In the genomic region with DNA sequence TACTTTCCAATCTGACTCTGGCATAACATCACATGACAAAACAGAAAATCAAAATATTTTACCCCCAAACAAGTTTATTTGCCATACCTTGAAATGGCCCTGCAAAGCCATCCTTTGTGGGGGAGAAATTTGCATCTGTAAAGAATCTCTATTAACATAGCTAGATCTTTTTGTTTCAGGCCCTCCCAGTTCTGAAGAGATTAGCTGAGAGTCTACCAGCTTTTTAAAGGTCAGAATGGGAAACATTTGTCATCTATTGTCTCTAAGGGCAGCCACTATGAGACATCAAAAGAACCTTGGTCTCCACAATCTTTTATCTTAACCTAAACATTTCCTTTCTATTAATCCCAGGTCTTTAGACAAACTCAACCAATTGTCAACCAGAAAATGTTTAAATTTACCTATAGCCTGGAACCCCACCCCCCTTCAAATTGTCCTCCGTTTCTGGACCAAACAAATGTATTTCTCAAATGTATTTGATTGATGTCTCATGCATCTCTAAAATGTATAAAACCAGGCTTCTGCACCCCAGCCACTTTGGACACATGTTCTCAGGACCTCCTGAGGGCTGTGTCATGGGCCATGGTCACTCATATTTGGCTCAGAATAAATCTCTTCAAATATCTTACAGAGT, we compare ENCODE assay signal across 8 cellular contexts. TPM values are rescaled to one million over a fixed set of nuclear protein-coding genes. Genes with fewer than 3 reads are reported as not detected.
DNase-seq lines count a peak whose midpoint lies in the region; ATAC-seq and TF ChIP-seq lines count a peak whose summit lies in the region.
"Not testable (repeated sequence)": the region's sequence is repeated elsewhere in the genome, so short reads cannot be mapped to it uniquely, and the experiment has no call there.
"Had no signal": no experiment of that assay in that cellular context is flagged by ENCODE, and none has a peak within 500 bp of the region (broad histone marks: within the 10 kb centered on the region; RNA-seq: fewer than 3 reads in every experiment).

No MANE protein-coding gene starts in this region.

- ATAC-seq in activated CD8-positive, alpha-beta T cell treated with anti-CD3 and anti-CD28 coated beads for 36 hours = peak; percentile 40

- not testable (repeated sequence) for H2BK5ac ChIP-seq in H9 (ENCODE audit: insufficient read length, low read length)
- H2BK5ac ChIP-seq in mesendoderm (ENCODE audit: low read length) = peak overlapping the region; percentile 100

- H3K9me3 ChIP-seq in H9 (ENCODE audit: control insufficient read depth, low read depth, low read length); Karpas-422 (ENCODE audit: low read length): not testable (repeated sequence)

- not testable (repeated sequence) for H3K23me2 ChIP-seq in H9 (ENCODE audit: insufficient read length, low read depth, low read length, poor library complexity, severe bottlenecking)

- not testable (repeated sequence) for H3K4ac ChIP-seq in H9 (ENCODE audit: low read depth, low read length)
- H3K4ac ChIP-seq in mesendoderm (ENCODE audit: low read depth, low read length) = peak overlapping the region; percentile 99

- H3K79me2 ChIP-seq in H9 (ENCODE audit: insufficient read depth, low read length); Karpas-422 (ENCODE audit: low read length); mesendoderm (ENCODE audit: control insufficient read depth, insufficient read depth, low read length): not testable (repeated sequence)

- peak overlapping the region; percentile 96 to 99 (median 97) for H3K27ac Mint-ChIP-seq in H9
- H3K27ac Mint-ChIP-seq in activated CD8-positive, alpha-beta T cell treated with anti-CD3 and anti-CD28 coated beads for 36 hours = not testable (repeated sequence)
- peak overlapping the region; percentile 89 for H3K27ac Mint-ChIP-seq in dendritic cell treated with granulocyte-macrophage colony-stimulating factor and Interleukin-4, amounts not matched to agents 40 ng/mL and 50 ng/mL, for 4 days

- not testable (repeated sequence) for H3K9me3 Mint-ChIP-seq in H9; activated CD8-positive, alpha-beta T cell treated with anti-CD3 and anti-CD28 coated beads for 36 hours; dendritic cell treated with granulocyte-macrophage colony-stimulating factor and Interleukin-4, amounts not matched to agents 40 ng/mL and 50 ng/mL, for 4 days

- not testable (repeated sequence) for H3K27me3 ChIP-seq in H9 (ENCODE audit: insufficient read depth, low read length); Karpas-422 (ENCODE audit: low read length); mesendoderm (ENCODE audit: insufficient read depth, low read length, poor library complexity)

- not testable (repeated sequence) for TF ChIP-seq CTCF in H9 (conservative IDR thresholded peaks at IDR 0.05); activated CD8-positive, alpha-beta T cell treated with anti-CD3 and anti-CD28 coated beads for 36 hours (IDR thresholded peaks at IDR 0.05)

- not testable (repeated sequence) for H3K14ac ChIP-seq in H9 (ENCODE audit: insufficient read depth, low read length)

- not testable (repeated sequence) for H3K4me2 ChIP-seq in H9 (ENCODE audit: insufficient read depth, insufficient read length, low read length); mesendoderm (ENCODE audit: low read length)
- peak overlapping the region; percentile 68 for H3K4me2 ChIP-seq in Karpas-422 (ENCODE audit: low read depth, low read length, poor library complexity, severe bottlenecking)

- peak overlapping the region; percentile 87 for H3K27ac ChIP-seq in H9 (ENCODE audit: insufficient read length, low read depth, low read length)
- peak overlapping the region; percentile 99 for H3K27ac ChIP-seq in Karpas-422 (ENCODE audit: low read length)
- H3K27ac ChIP-seq in mesendoderm (ENCODE audit: low read depth, low read length) = peak overlapping the region; percentile 99

- not testable (repeated sequence) for H2BK20ac ChIP-seq in H9 (ENCODE audit: low read depth, low read length, poor library complexity, severe bottlenecking)

- H3K4me1 ChIP-seq in H9 (ENCODE audit: insufficient read depth, low read length) = peaks cover 25% of the 10 kb centered on the region
- H3K4me1 ChIP-seq in Karpas-422 (ENCODE audit: low read length) = peaks cover 98% of the 10 kb centered on the region
- H3K4me1 ChIP-seq in mesendoderm (ENCODE audit: control insufficient read depth, low read depth, low read length) = peaks cover 36% of the 10 kb centered on the region

- H3K4me3 Mint-ChIP-seq in H9 = peak overlapping the region; percentile 0 to 45; a peak in 3 of 5 replicates
- H3K4me3 Mint-ChIP-seq in activated CD8-positive, alpha-beta T cell treated with anti-CD3 and anti-CD28 coated beads for 36 hours; dendritic cell treated with granulocyte-macrophage colony-stimulating factor and Interleukin-4, amounts not matched to agents 40 ng/mL and 50 ng/mL, for 4 days: not testable (repeated sequence)

- not testable (repeated sequence) for H3K27me3 Mint-ChIP-seq in H9 (ENCODE audit: low read depth); activated CD8-positive, alpha-beta T cell treated with anti-CD3 and anti-CD28 coated beads for 36 hours
- peaks cover 25% of the 10 kb centered on the region for H3K27me3 Mint-ChIP-seq in dendritic cell treated with granulocyte-macrophage colony-stimulating factor and Interleukin-4, amounts not matched to agents 40 ng/mL and 50 ng/mL, for 4 days

- not testable (repeated sequence) for H3K56ac ChIP-seq in H9 (ENCODE audit: insufficient read length, low read depth, low read length)
- peak overlapping the region; percentile 96 for H3K56ac ChIP-seq in mesendoderm (ENCODE audit: low read length)

- H3K4me3 ChIP-seq in Karpas-422 (ENCODE audit: low read length) = peak overlapping the region; percentile 27
- H3K4me3 ChIP-seq in mesendoderm (ENCODE audit: low read length) = not testable (repeated sequence)

- H4K8ac ChIP-seq in H9 (replicated peaks; ENCODE audit: insufficient read length, low read depth, low read length); mesendoderm (ENCODE audit: low read depth, low read length): not testable (repeated sequence)

- H3K36me3 ChIP-seq in Karpas-422 (ENCODE audit: insufficient read depth, low read length); mesendoderm (ENCODE audit: control insufficient read depth, insufficient read depth, low read length): not testable (repeated sequence)

- H2AK5ac ChIP-seq in H9 (ENCODE audit: insufficient read length, low read length) = not testable (repeated sequence)
- H2AK5ac ChIP-seq in mesendoderm (ENCODE audit: low read length) = peak overlapping the region; percentile 92

- CTCF ChIA-PET in activated CD8-positive, alpha-beta T cell treated with anti-CD3 and anti-CD28 coated beads for 36 hours (lab: Charles Lee) = interaction anchor here (3.1 to 4.7 kb wide), 2 partner anchors 12 to 96 kb away, joined by 17 to 25 read pairs; a partner anchor contains a TSS

- H3K9ac ChIP-seq in H9 (ENCODE audit: extremely low read depth, insufficient read length, low read length) = not testable (repeated sequence)
- peak overlapping the region; percentile 66 for H3K9ac ChIP-seq in Karpas-422 (ENCODE audit: low read length)
- H3K9ac ChIP-seq in mesendoderm (ENCODE audit: low read length) = peak overlapping the region; percentile 70

- H3K9me2 ChIP-seq in Karpas-422 (replicated peaks; ENCODE audit: insufficient read depth, low read length) = not testable (repeated sequence)

- not testable (repeated sequence) for H4K91ac ChIP-seq in H9 (ENCODE audit: insufficient read length, low read depth, low read length)

- H2BK15ac ChIP-seq in H9 (ENCODE audit: low read depth, low read length); mesendoderm (replicated peaks; ENCODE audit: low read depth): not testable (repeated sequence)

- H3K36me3 Mint-ChIP-seq in H9 (ENCODE audit: insufficient read depth in 1 of 3, low read depth in 3 of 3); activated CD8-positive, alpha-beta T cell treated with anti-CD3 and anti-CD28 coated beads for 36 hours (ENCODE audit: low read depth); dendritic cell treated with granulocyte-macrophage colony-stimulating factor and Interleukin-4, amounts not matched to agents 40 ng/mL and 50 ng/mL, for 4 days (ENCODE audit: low read depth): not testable (repeated sequence)

- POLR2A ChIA-PET in activated CD8-positive, alpha-beta T cell treated with anti-CD3 and anti-CD28 coated beads for 36 hours (lab: Charles Lee) = not testable (repeated sequence)

- not testable (repeated sequence) for H2AFZ ChIP-seq in H9 (ENCODE audit: low read length); Karpas-422 (ENCODE audit: low read length)

- H2BK120ac ChIP-seq in H9 (ENCODE audit: low read depth, low read length, poor library complexity, severe bottlenecking) = not testable (repeated sequence)
- H2BK120ac ChIP-seq in mesendoderm (ENCODE audit: low read depth, low read length) = peak overlapping the region; percentile 100

- not testable (repeated sequence) for H3K23ac ChIP-seq in H9 (ENCODE audit: insufficient read length, low read depth, low read length); mesendoderm (ENCODE audit: low read length)

- H3K18ac ChIP-seq in H9 (ENCODE audit: insufficient read length, low read depth, low read length) = not testable (repeated sequence)
- peak overlapping the region; percentile 100 for H3K18ac ChIP-seq in mesendoderm (ENCODE audit: low read length)

- DNase-seq in H9 (peak; percentile 45), Karpas-422 (peak; percentile 85), iPS DF 19.7 (ENCODE audit: low read depth, low spot score) (peak; percentile 65), mesendoderm (peak; percentile 83), ureter (ENCODE audit: low spot score) (peak; percentile 10)
- DNase-seq in activated CD8-positive, alpha-beta T cell treated with anti-CD3 and anti-CD28 coated beads for 36 hours = not testable (repeated sequence)

- H4K5ac ChIP-seq in H9 (ENCODE audit: insufficient read length, low read depth, low read length); mesendoderm (ENCODE audit: low read length): not testable (repeated sequence)

- H3K4me1 Mint-ChIP-seq in H9 = peaks cover 90 to 94% of the 10 kb centered on the region in 2 experiments
- peaks cover 29% of the 10 kb centered on the region for H3K4me1 Mint-ChIP-seq in activated CD8-positive, alpha-beta T cell treated with anti-CD3 and anti-CD28 coated beads for 36 hours (ENCODE audit: low read depth)
- peaks cover 59% of the 10 kb centered on the region for H3K4me1 Mint-ChIP-seq in dendritic cell treated with granulocyte-macrophage colony-stimulating factor and Interleukin-4, amounts not matched to agents 40 ng/mL and 50 ng/mL, for 4 days (ENCODE audit: low read depth)

- H4K20me1 ChIP-seq in H9 (ENCODE audit: control insufficient read depth, insufficient read depth, insufficient read length); Karpas-422 (ENCODE audit: insufficient read depth, low read depth, low read length): not testable (repeated sequence)

- not testable (repeated sequence) for H3K79me1 ChIP-seq in H9 (ENCODE audit: insufficient read depth, low read depth, low read length, poor library complexity, severe bottlenecking); mesendoderm (ENCODE audit: low read length)

- intact Hi-C loops in activated CD8-positive, alpha-beta T cell treated with anti-CD3 and anti-CD28 coated beads for 36 hours (cut with micrococcal nuclease); dendritic cell treated with granulocyte-macrophage colony-stimulating factor and Interleukin-4, amounts not matched to agents 40 ng/mL and 50 ng/mL, for 4 days (cut with micrococcal nuclease): not testable (repeated sequence)

- not testable (repeated sequence) for H3T11ph ChIP-seq in H9 (ENCODE audit: low read length)

- no CpG with 5 or more reads among the region's 1 CpG for WGBS in H9 (ENCODE audit: extremely low coverage, insufficient read length, low lambda C conversion rate)
- WGBS in mesendoderm (ENCODE audit: extremely low coverage, insufficient coverage, low lambda C conversion rate) = no CpG with 5 or more reads among the region's 1 CpG

- not testable (repeated sequence) for H2BK12ac ChIP-seq in H9 (ENCODE audit: insufficient read length, low read depth, low read length)

RNA-seq across cellular contexts. Expression of a gene that starts 48.1 kb away (rescaled TPM):
- 0.81 and 1.1 TPM in 2 replicates for total RNA-seq in H9 (2021)
- 0.07 TPM in 1 of 2 replicates, not detected in the other for total RNA-seq in Karpas-422 (2014; rRNA removed; shearing (Covaris generic); ENCODE audit: low replicate concordance)
- under 1 TPM; 0.34 to 0.63 TPM for total RNA-seq in activated CD8-positive, alpha-beta T cell treated with anti-CD3 and anti-CD28 coated beads for 36 hours
- polyA plus RNA-seq in mesendoderm (2013, experiment 1 of 2) = 1.5 TPM
- polyA plus RNA-seq in mesendoderm (2013, experiment 2 of 2) = 1.2 TPM
- total RNA-seq in ureter = 20.7 TPM
- total RNA-seq: HT1080 had no signal

Comparison
In these comparisons a context has a peak if more than half of its experiments do, and no peak if none do; other contexts are left out.
1. RNA of a gene that starts 48.1 kb away (total RNA-seq): 20.7 TPM in ureter (single experiment); 0.81 to 1.1 TPM in H9, 0.34 to 0.63 TPM in activated CD8-positive, alpha-beta T cell treated with anti-CD3 and anti-CD28 coated beads for 36 hours and 0.07 TPM in Karpas-422; every median in the first group is over 10 times any median in the second.
2. Peak in every context shown above with its lines, with median percentiles within 50 percentile points of each other: H3K27ac ChIP-seq.